In genomic region chr5:132830436-132831094, GRCh38 we compare ENCODE assay signal across 8 cellular contexts. TPM values are rescaled to one million over a fixed set of nuclear protein-coding genes. Genes with fewer than 3 reads are reported as not detected.
DNase-seq lines count a peak whose midpoint lies in the region; ATAC-seq, FAIRE-seq and TF ChIP-seq lines count a peak whose summit lies in the region.

Gene SHROOM1, minus strand, starts transcription at chr5:132830647. Its CDS starts 4,507 bp downstream, at chr5:132826140.

- no peaks in the 10 kb centered on the region for H3K27me3 ChIP-seq in pancreas

- intact Hi-C loops in activated T-helper 2 cell treated with anti-CD3 and anti-CD28 coated beads, Interferon-gamma antibody, Interleukin-2, Interleukin-4, amounts not matched to agents 10 μg/mL and 5 μg/mL and 100 μg/mL, durations not matched to agents 14 hours and 24 hours and 36 hours (cut with micrococcal nuclease): loop anchor here (1.0 to 2.0 kb wide), 2 partner anchors 36 to 53 kb away; partner anchors contain the start of genes GDF9 and UQCRQ
- intact Hi-C loops in Right ventricle myocardium inferior (cut with DNase I) (loop anchor here (1.0 kb wide), 2 partner anchors 36 to 53 kb away; partner anchors contain the start of genes GDF9 and UQCRQ), pancreas (cut with DNase I) (no loop called here)

- no peak for FAIRE-seq in pancreas (lab: Jason Lieb, UNC)

- H3K36me3 Mint-ChIP-seq in activated T-helper 2 cell treated with anti-CD3 and anti-CD28 coated beads, Interferon-gamma antibody, Interleukin-2, Interleukin-4, amounts not matched to agents 10 μg/mL and 5 μg/mL and 100 μg/mL, durations not matched to agents 14 hours and 24 hours and 36 hours (ENCODE audit: low read depth): no peaks in the 10 kb centered on the region

- no peaks in the 10 kb centered on the region for H3K9me3 ChIP-seq in pancreas

- peak within 1 kb of the TSS; percentile 87 for H3K4me3 Mint-ChIP-seq in activated T-helper 2 cell treated with anti-CD3 and anti-CD28 coated beads, Interferon-gamma antibody, Interleukin-2, Interleukin-4, amounts not matched to agents 10 μg/mL and 5 μg/mL and 100 μg/mL, durations not matched to agents 14 hours and 24 hours and 36 hours (ENCODE audit: low read depth)

- TF ChIP-seq CTCF in pancreas (IDR thresholded peaks at IDR 0.05): no peak

- peaks cover 60% of the 10 kb centered on the region for H3K27me3 Mint-ChIP-seq in activated T-helper 2 cell treated with anti-CD3 and anti-CD28 coated beads, Interferon-gamma antibody, Interleukin-2, Interleukin-4, amounts not matched to agents 10 μg/mL and 5 μg/mL and 100 μg/mL, durations not matched to agents 14 hours and 24 hours and 36 hours (ENCODE audit: low read depth)

- peak within 1 kb of the TSS; percentile 87 to 98 (median 94) for H3K27ac ChIP-seq in pancreas

- 2 to 4% methylated on average over 49 to 78 of the region's 78 CpGs for WGBS in pancreas, 2 donors

- H3K4me3 ChIP-seq in GM08714 (ENCODE audit: low read length) (peak within 1 kb of the TSS; percentile 70; the same call in 1 of the 2 replicates), pancreas (peak within 1 kb of the TSS; percentile 47 to 88 (median 68))

- DNase-seq in 8988T (peak; percentile 83), HCEC 1CT (peak; percentile 66), M059J (ENCODE audit: low read depth) (peak; percentile 78), Right ventricle myocardium inferior (ENCODE audit: missing footprints) (peak; percentile 86), pancreas (peak; percentile 75 to 91 (median 83)), NCI-H1694 (lab: John Stamatoyannopoulos, UW) (no peak)
- no peak for DNase-seq in activated T-helper 2 cell treated with anti-CD3 and anti-CD28 coated beads, Interferon-gamma antibody, Interleukin-2, Interleukin-4, amounts not matched to agents 10 μg/mL and 5 μg/mL and 100 μg/mL, durations not matched to agents 14 hours and 24 hours and 36 hours (ENCODE audit: low spot score)

- H3K4me1 Mint-ChIP-seq in activated T-helper 2 cell treated with anti-CD3 and anti-CD28 coated beads, Interferon-gamma antibody, Interleukin-2, Interleukin-4, amounts not matched to agents 10 μg/mL and 5 μg/mL and 100 μg/mL, durations not matched to agents 14 hours and 24 hours and 36 hours (ENCODE audit: low read depth): peaks cover 12% of the 10 kb centered on the region

- peak within 1 kb of the TSS; percentile 66 for H3K27ac Mint-ChIP-seq in activated T-helper 2 cell treated with anti-CD3 and anti-CD28 coated beads, Interferon-gamma antibody, Interleukin-2, Interleukin-4, amounts not matched to agents 10 μg/mL and 5 μg/mL and 100 μg/mL, durations not matched to agents 14 hours and 24 hours and 36 hours

- no peaks in the 10 kb centered on the region for H3K4me1 ChIP-seq in pancreas

- no peaks in the 10 kb centered on the region for H3K36me3 ChIP-seq in pancreas

- ATAC-seq in Right ventricle myocardium inferior (peak; percentile 81), pancreas (peak; percentile 83 to 87 (median 86))

- no peaks in the 10 kb centered on the region for H3K9me3 Mint-ChIP-seq in activated T-helper 2 cell treated with anti-CD3 and anti-CD28 coated beads, Interferon-gamma antibody, Interleukin-2, Interleukin-4, amounts not matched to agents 10 μg/mL and 5 μg/mL and 100 μg/mL, durations not matched to agents 14 hours and 24 hours and 36 hours

RNA-seq across cellular contexts. Expression of gene SHROOM1, which starts in this region (rescaled TPM):
- total RNA-seq in M059J (2014; rRNA removed; shearing (Covaris generic)): 7.3 and 10.3 TPM in 2 replicates
- total RNA-seq in activated T-helper 2 cell treated with anti-CD3 and anti-CD28 coated beads, Interferon-gamma antibody, Interleukin-2, Interleukin-4, amounts not matched to agents 10 μg/mL and 5 μg/mL and 100 μg/mL, durations not matched to agents 14 hours and 24 hours and 36 hours: 7.7 and 9.3 TPM in 2 replicates
- 5.0 TPM for total RNA-seq in Right ventricle myocardium inferior
- total RNA-seq in pancreas: 10 to 100 TPM; 10.7 to 14.7 (median 11.6) TPM
- 10 to 100 TPM; 30.9 to 62.0 TPM for polyA plus RNA-seq in pancreas

Comparison
In these comparisons a context has a peak if more than half of its experiments do, and no peak if none do; other contexts are left out.
1. DNase-seq: peak in 8988T (single experiment), HCEC 1CT (single experiment), M059J (single experiment), Right ventricle myocardium inferior (single experiment) and pancreas (6 of 6); none in activated T-helper 2 cell treated with anti-CD3 and anti-CD28 coated beads, Interferon-gamma antibody, Interleukin-2, Interleukin-4, amounts not matched to agents 10 μg/mL and 5 μg/mL and 100 μg/mL, durations not matched to agents 14 hours and 24 hours and 36 hours (single experiment) and NCI-H1694 (single experiment).
2. intact Hi-C loops: an anchor here in activated T-helper 2 cell treated with anti-CD3 and anti-CD28 coated beads, Interferon-gamma antibody, Interleukin-2, Interleukin-4, amounts not matched to agents 10 μg/mL and 5 μg/mL and 100 μg/mL, durations not matched to agents 14 hours and 24 hours and 36 hours (1.0 to 2.0 kb wide) and Right ventricle myocardium inferior (1.0 kb wide); none called in pancreas.